Comparison of ENCODE assay signal across 22 cellular contexts in the genomic region with DNA sequence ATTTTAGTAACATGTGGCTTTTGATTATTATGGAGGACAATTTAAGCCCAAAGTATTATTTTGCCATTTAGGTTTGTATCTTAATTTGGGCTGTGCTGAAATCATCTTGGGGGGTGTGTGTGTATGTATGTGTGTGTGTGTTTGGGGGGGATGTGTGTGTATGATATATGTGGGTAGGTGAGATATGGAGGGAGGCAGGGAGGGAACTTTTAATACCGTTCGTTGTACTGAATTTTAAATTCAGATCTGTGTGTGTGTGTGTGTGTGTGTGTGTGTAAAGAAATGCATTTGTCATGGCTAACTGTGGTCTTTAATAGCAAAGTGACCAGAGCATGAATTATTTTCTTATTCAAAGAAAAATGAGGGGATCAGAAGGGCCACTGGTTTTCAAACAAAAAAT.
DNase-seq lines count a peak whose midpoint lies in the region; ATAC-seq and TF ChIP-seq lines count a peak whose summit lies in the region.
"Had no signal": no experiment of that assay in that cellular context is flagged by ENCODE, and none has a peak within 500 bp of the region (broad histone marks: within the 10 kb centered on the region; RNA-seq: fewer than 3 reads in every experiment).

No MANE protein-coding gene starts in this region.

- H3K4me1 ChIP-seq in HEK293 (ENCODE audit: control insufficient read depth, insufficient read depth, low read length) (no peaks in the 10 kb centered on the region), body of pancreas (peaks cover 17% of the 10 kb centered on the region), muscle layer of colon (ENCODE audit: insufficient read depth, low read length) (peaks cover 24% of the 10 kb centered on the region), smooth muscle cell (ENCODE audit: low read depth) (peaks cover 15% of the 10 kb centered on the region), right lobe of liver (no peaks in the 10 kb centered on the region)
- H3K4me1 ChIP-seq: parathyroid adenoma had no signal

- H3F3A ChIP-seq in smooth muscle cell (ENCODE audit: low read depth), result peaks cover 22% of the 10 kb centered on the region

- H4K20me1 ChIP-seq in smooth muscle cell (ENCODE audit: low read depth), result no peaks in the 10 kb centered on the region

- intact Hi-C loops in body of pancreas (cut with DNase I) (no loop called here), right lobe of liver (cut with DNase I) (no loop called here)

- ATAC-seq in body of pancreas, result no peak
- no peak for ATAC-seq in right lobe of liver
- ATAC-seq: activated naive CD4-positive, alpha-beta T cell treated with anti-CD3 and anti-CD28 coated beads, Interleukin-2, amount 50 U/mL, for 72 hours; activated T-helper 17 cell treated with anti-CD3 and anti-CD28 coated beads, Interleukin-2, amount 50 U/mL, for 72 hours; natural killer cell treated with Interleukin-12 subunit alpha and Interleukin-12 subunit beta and Interleukin-15 and Interleukin-18, amount 100 ng/mL, for 72 hours; WTC11 had no signal

- H3K9me3 ChIP-seq in HEK293 (ENCODE audit: control insufficient read depth, insufficient read depth, low read depth, low read length), result no peaks in the 10 kb centered on the region
- H3K9me3 ChIP-seq in body of pancreas, result peaks cover 0 to 2% (median 0%) of the 10 kb centered on the region in 3 donors
- no peaks in the 10 kb centered on the region for H3K9me3 ChIP-seq in muscle layer of colon (ENCODE audit: low read length)
- no peaks in the 10 kb centered on the region for H3K9me3 ChIP-seq in smooth muscle cell (replicated peaks; ENCODE audit: low read depth)
- no peaks in the 10 kb centered on the region for H3K9me3 ChIP-seq in right lobe of liver

- DNase-seq in body of pancreas, result no peak
- no peak for DNase-seq in smooth muscle cell (lab: John Stamatoyannopoulos, UW; ENCODE audit: unreplicated experiment)
- DNase-seq in NCI-H2227 (lab: John Stamatoyannopoulos, UW; ENCODE audit: unreplicated experiment), result no peak
- DNase-seq in activated T-cell treated with anti-CD3 and anti-CD28 coated beads, Interleukin-2, amount 50 U/mL, for 48 hours, result no peak
- DNase-seq in right lobe of liver, result no peak
- no peak for DNase-seq in activated CD8-positive, alpha-beta memory T cell treated with anti-CD3 and anti-CD28 coated beads for 24 hours
- DNase-seq: ACHN; activated CD4-positive, alpha-beta T cell treated with anti-CD3 and anti-CD28 coated beads, Interleukin-2, amount 50 U/mL, for 1 hour; NCI-H1092 treated with DMSO at 0.1 percent for 48 hours; NCI-H1930; NCI-H748 treated with DMSO at 0.1 percent for 48 hours; T1000 had no signal

- POLR2A ChIA-PET in HEK293 (lab: Yijun Ruan, JAX), result interaction anchor here (0.6 kb wide), 1 partner anchor 113 kb away, joined by 4 read pairs; no protein-coding TSS in a partner anchor

- CTCF ChIA-PET in HEK293 (lab: Yijun Ruan, JAX), result no interaction called here

- H3K36me3 ChIP-seq in HEK293 (ENCODE audit: control insufficient read depth in 2 of 2, insufficient read depth in 1 of 2, low read length in 2 of 2) (no peaks in the 10 kb centered on the region), body of pancreas (replicated peaks in 1 of 2; ENCODE audit: insufficient read depth in 1 of 2, low read depth in 2 of 2) (no peaks in the 10 kb centered on the region), muscle layer of colon (ENCODE audit: insufficient read depth, low read length) (no peaks in the 10 kb centered on the region), smooth muscle cell (ENCODE audit: low read depth) (no peaks in the 10 kb centered on the region), right lobe of liver (no peaks in the 10 kb centered on the region)

- no peaks in the 10 kb centered on the region for H3K27me3 ChIP-seq in body of pancreas
- no peaks in the 10 kb centered on the region for H3K27me3 ChIP-seq in muscle layer of colon (ENCODE audit: control insufficient read depth in 1 of 2, insufficient read depth in 2 of 2, low read length in 2 of 2)
- no peaks in the 10 kb centered on the region for H3K27me3 ChIP-seq in smooth muscle cell (ENCODE audit: low read depth)
- no peaks in the 10 kb centered on the region for H3K27me3 ChIP-seq in right lobe of liver
- H3K27me3 ChIP-seq: hepatocyte had no signal

- WGBS in body of pancreas, 2 donors, result 26 to 31% methylated on average over 2 of the region's 2 CpGs
- 67% methylated on average over 2 of the region's 2 CpGs for WGBS in smooth muscle cell (ENCODE audit: low lambda C conversion rate)
- no CpG with 5 or more reads among the region's 2 CpGs for WGBS in right lobe of liver (ENCODE audit: insufficient coverage, low coverage, low lambda C conversion rate, missing lambda C conversion rate)

- TF ChIP-seq CTCF in HEK293 (tag by site-specific recombination; IDR thresholded peaks at IDR 0.05) (no peak), body of pancreas (IDR thresholded peaks at IDR 0.05) (no peak), smooth muscle cell (IDR thresholded peaks at IDR 0.05; ENCODE audit: borderline replicate concordance, insufficient read depth, poor library complexity, severe bottlenecking) (no peak), right lobe of liver (IDR thresholded peaks at IDR 0.05) (no peak)

- no peak overlapping the region for H3K27ac ChIP-seq in HEK293 (ENCODE audit: extremely low read depth, low read depth, low read length)
- peak overlapping the region in 3 of 4 donors; percentile 1 to 31 (median 22) for H3K27ac ChIP-seq in body of pancreas
- H3K27ac ChIP-seq in muscle layer of colon (ENCODE audit: low read depth, low read length), result peak overlapping the region; percentile 54
- H3K27ac ChIP-seq in smooth muscle cell (ENCODE audit: low read depth), result peak overlapping the region; percentile 77
- H3K27ac ChIP-seq in right lobe of liver, result peak overlapping the region in 1 of 3 donors; percentile 9
- H3K27ac ChIP-seq: epithelial cell of prostate, hepatocyte, parathyroid adenoma, RWPE1 had no signal

- H3K79me2 ChIP-seq in smooth muscle cell (ENCODE audit: low read depth), result no peaks in the 10 kb centered on the region
- H3K79me2 ChIP-seq: hepatocyte, parathyroid adenoma had no signal

- H3K9ac ChIP-seq in muscle layer of colon (ENCODE audit: low read length), result no peak overlapping the region
- H3K9ac ChIP-seq in smooth muscle cell (ENCODE audit: low read depth), result no peak overlapping the region
- H3K9ac ChIP-seq: parathyroid adenoma had no signal

- no peak overlapping the region for H2AFZ ChIP-seq in smooth muscle cell (ENCODE audit: low read depth)
- H2AFZ ChIP-seq: hepatocyte, parathyroid adenoma had no signal

- H3K4me2 ChIP-seq in smooth muscle cell, result peak overlapping the region; percentile 50
- H3K4me2 ChIP-seq: hepatocyte had no signal

- TF ChIP-seq POLR2A in body of pancreas (IDR thresholded peaks at IDR 0.05), result no peak
- TF ChIP-seq POLR2A in right lobe of liver (IDR thresholded peaks at IDR 0.05), result no peak

- H3K4me3 ChIP-seq in HEK293 (ENCODE audit: low read depth, low read length) (no peak overlapping the region), body of pancreas (no peak overlapping the region), muscle layer of colon (ENCODE audit: low read depth in 1 of 2, low read length in 2 of 2) (no peak overlapping the region), smooth muscle cell (no peak overlapping the region), right lobe of liver (no peak overlapping the region)
- H3K4me3 ChIP-seq: hepatocyte had no signal

TF ChIP-seq in HEK293, 187 proteins besides CTCF, POLR2A, EP300 and RAD21:
- TF ChIP-seq, protein P1, sequence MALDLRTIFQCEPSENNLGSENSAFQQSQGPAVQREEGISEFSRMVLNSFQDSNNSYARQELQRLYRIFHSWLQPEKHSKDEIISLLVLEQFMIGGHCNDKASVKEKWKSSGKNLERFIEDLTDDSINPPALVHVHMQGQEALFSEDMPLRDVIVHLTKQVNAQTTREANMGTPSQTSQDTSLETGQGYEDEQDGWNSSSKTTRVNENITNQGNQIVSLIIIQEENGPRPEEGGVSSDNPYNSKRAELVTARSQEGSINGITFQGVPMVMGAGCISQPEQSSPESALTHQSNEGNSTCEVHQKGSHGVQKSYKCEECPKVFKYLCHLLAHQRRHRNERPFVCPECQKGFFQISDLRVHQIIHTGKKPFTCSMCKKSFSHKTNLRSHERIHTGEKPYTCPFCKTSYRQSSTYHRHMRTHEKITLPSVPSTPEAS (tag by site-specific recombination; IDR thresholded peaks at IDR 0.05), result 0 out of 2 replicates have a peak, but pooled peaks have one; percentile 33
- TF ChIP-seq SETDB1 (IDR thresholded peaks at IDR 0.05; ENCODE audit: insufficient read length, low read length), result no peak
